Comparison of ENCODE assay signal across 8 cellular contexts in the genomic region with DNA sequence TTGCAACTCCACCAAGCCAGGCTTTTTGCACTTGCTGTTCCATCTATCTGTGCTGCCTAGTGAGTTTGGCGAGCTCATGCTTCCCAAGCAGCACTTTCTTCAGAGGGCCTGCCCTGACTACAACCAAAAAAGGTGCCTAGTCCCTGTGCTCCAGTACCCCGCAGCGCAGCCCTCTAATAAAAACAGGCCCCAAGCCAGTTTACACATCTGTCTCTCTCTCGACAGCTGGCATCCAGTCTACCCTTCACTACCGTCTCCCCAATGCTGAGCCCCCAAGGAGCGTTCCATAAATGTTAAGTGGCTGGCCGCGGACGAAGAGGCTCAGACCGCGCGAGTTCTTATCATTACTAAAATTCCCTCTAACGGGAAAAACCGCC. TPM values are rescaled to one million over a fixed set of nuclear protein-coding genes. Genes with fewer than 3 reads are reported as not detected.
DNase-seq lines count a peak whose midpoint lies in the region; ATAC-seq and TF ChIP-seq lines count a peak whose summit lies in the region.

No MANE protein-coding gene starts in this region.

- H3K4me1 Mint-ChIP-seq in activated naive CD4-positive, alpha-beta T cell treated with anti-CD3 and anti-CD28 coated beads, Interleukin-2, amount 10 ng/mL, durations not matched to agents 7 days and 5 days, result peaks cover 40% of the 10 kb centered on the region

- H3K27ac ChIP-seq in right cardiac atrium (ENCODE audit: low read length) (peak overlapping the region; percentile 88), gastrocnemius medialis (peak overlapping the region; percentile 84 to 94 (median 91))

- peak; percentile 21 for DNase-seq in NCI-H748 (lab: John Stamatoyannopoulos, UW; ENCODE audit: unreplicated experiment)
- no peak for DNase-seq in NCI-H748 treated with DMSO at 0.1 percent for 48 hours (lab: John Stamatoyannopoulos, UW)
- DNase-seq in activated naive CD4-positive, alpha-beta T cell treated with anti-CD3 and anti-CD28 coated beads, Interleukin-2, amount 10 ng/mL, durations not matched to agents 7 days and 5 days, result peak; percentile 31
- peak in 1 of 3 donors; percentile 40 for DNase-seq in right cardiac atrium
- no peak for DNase-seq in gastrocnemius medialis
- no peak for DNase-seq in NCI-H1694 treated with DMSO at 0.1 percent for 48 hours (lab: John Stamatoyannopoulos, UW)
- no peak for DNase-seq in islet precursor cell

- no peaks in the 10 kb centered on the region for H3K27me3 ChIP-seq in right cardiac atrium (ENCODE audit: control insufficient read depth, insufficient read depth)
- no peaks in the 10 kb centered on the region for H3K27me3 ChIP-seq in gastrocnemius medialis

- H3K9me3 ChIP-seq in right cardiac atrium (ENCODE audit: control insufficient read depth, low read length) (no peaks in the 10 kb centered on the region), gastrocnemius medialis (no peaks in the 10 kb centered on the region)

- peak overlapping the region; percentile 86 for H3K4me3 Mint-ChIP-seq in activated naive CD4-positive, alpha-beta T cell treated with anti-CD3 and anti-CD28 coated beads, Interleukin-2, amount 10 ng/mL, durations not matched to agents 7 days and 5 days

- peaks cover 2% of the 10 kb centered on the region for H3K9me3 Mint-ChIP-seq in activated naive CD4-positive, alpha-beta T cell treated with anti-CD3 and anti-CD28 coated beads, Interleukin-2, amount 10 ng/mL, durations not matched to agents 7 days and 5 days

- CTCF ChIA-PET in activated naive CD4-positive, alpha-beta T cell treated with anti-CD3 and anti-CD28 coated beads, Interleukin-2, amount 10 ng/mL, durations not matched to agents 7 days and 5 days (lab: Charles Lee), result interaction anchor here (0.6 to 2.7 kb wide), 11 partner anchors 13 to 1924 kb away, joined by 3 to 21 read pairs (median 4); a partner anchor contains a TSS

- H3K36me3 Mint-ChIP-seq in activated naive CD4-positive, alpha-beta T cell treated with anti-CD3 and anti-CD28 coated beads, Interleukin-2, amount 10 ng/mL, durations not matched to agents 7 days and 5 days, result peaks cover 7% of the 10 kb centered on the region

- H3K4me3 ChIP-seq in right cardiac atrium (ENCODE audit: low read length) (peak overlapping the region; percentile 97), gastrocnemius medialis (peak overlapping the region; percentile 85 to 99 (median 93))

- H3K27me3 Mint-ChIP-seq in activated naive CD4-positive, alpha-beta T cell treated with anti-CD3 and anti-CD28 coated beads, Interleukin-2, amount 10 ng/mL, durations not matched to agents 7 days and 5 days, result peaks cover 10% of the 10 kb centered on the region

- no peak for TF ChIP-seq POLR2A in gastrocnemius medialis (IDR thresholded peaks at IDR 0.05)

- no peak for TF ChIP-seq CTCF in gastrocnemius medialis (IDR thresholded peaks at IDR 0.05 in 4 of 5, conservative IDR thresholded peaks at IDR 0.05 in 1 of 5)

- H3K36me3 ChIP-seq in gastrocnemius medialis, result no peaks in the 10 kb centered on the region

- H3K4me1 ChIP-seq in right cardiac atrium (ENCODE audit: control insufficient read depth, insufficient read depth, low read length) (peaks cover 3% of the 10 kb centered on the region), gastrocnemius medialis (peaks cover 37 to 46% of the 10 kb centered on the region in 2 donors)

- H3K27ac Mint-ChIP-seq in activated naive CD4-positive, alpha-beta T cell treated with anti-CD3 and anti-CD28 coated beads, Interleukin-2, amount 10 ng/mL, durations not matched to agents 7 days and 5 days, result peak overlapping the region; percentile 87

- in situ Hi-C loops in gastrocnemius medialis (cut with MboI; ENCODE audit: low sequenced_read_pairs in 4 of 4), result loop anchor here in 2 of 4 donors (10.0 kb wide), 2 partner anchors 60 to 210 kb away; a partner anchor contains a TSS

- ATAC-seq in HG03354 (IDR thresholded peaks at IDR 0.05; ENCODE audit: poor library complexity, severe bottlenecking, unreplicated experiment), result peak; percentile 32
- peak; percentile 4 to 27 for ATAC-seq in right cardiac atrium
- ATAC-seq in gastrocnemius medialis, result peak; percentile 16 to 17

- WGBS in right cardiac atrium, result under 1% methylated on average over 14 of the region's 14 CpGs

- intact Hi-C loops in right cardiac atrium (cut with DNase I), result loop anchor here in 2 of 4 donors (10.0 kb wide), 1 partner anchor 140 kb away; a partner anchor contains a TSS
- intact Hi-C loops in gastrocnemius medialis (cut with DNase I; ENCODE audit: low total_unique reads), result loop anchor here (2.0 kb wide), 2 partner anchors 58 to 138 kb away; a partner anchor contains a TSS

RNA-seq across cellular contexts. Expression of a gene that starts 0.5 kb away (rescaled TPM):
- 10 to 100 TPM; 40.2 to 50.0 (median 49.2) TPM for total RNA-seq in right cardiac atrium
- 56.2 TPM for polyA plus RNA-seq in right cardiac atrium
- total RNA-seq in gastrocnemius medialis, result 10 to 100 TPM; 30.7 to 37.5 (median 31.9) TPM

RNA-seq across cellular contexts. Expression of a gene that starts 56.9 kb away (rescaled TPM):
- total RNA-seq in right cardiac atrium, result 10 to 100 TPM in 1 of 4 donors, 1 to 10 TPM in 3; 8.0 to 10.6 (median 9.1) TPM
- 13.6 TPM for polyA plus RNA-seq in right cardiac atrium
- 10 to 100 TPM in 2 of 4 donors, 1 to 10 TPM in 2; 7.1 to 13.9 (median 10.7) TPM for total RNA-seq in gastrocnemius medialis

Comparison
In these comparisons a context has a peak if more than half of its experiments do, and no peak if none do; other contexts are left out.
1. DNase-seq: peak in NCI-H748 (single experiment) and activated naive CD4-positive, alpha-beta T cell treated with anti-CD3 and anti-CD28 coated beads, Interleukin-2, amount 10 ng/mL, durations not matched to agents 7 days and 5 days (single experiment); none in NCI-H748 treated with DMSO at 0.1 percent for 48 hours (single experiment), gastrocnemius medialis (0 of 2), NCI-H1694 treated with DMSO at 0.1 percent for 48 hours (single experiment) and islet precursor cell (single experiment).
2. Peak in every context shown above with its lines, with median percentiles within 50 percentile points of each other: ATAC-seq.